In the genomic region with DNA sequence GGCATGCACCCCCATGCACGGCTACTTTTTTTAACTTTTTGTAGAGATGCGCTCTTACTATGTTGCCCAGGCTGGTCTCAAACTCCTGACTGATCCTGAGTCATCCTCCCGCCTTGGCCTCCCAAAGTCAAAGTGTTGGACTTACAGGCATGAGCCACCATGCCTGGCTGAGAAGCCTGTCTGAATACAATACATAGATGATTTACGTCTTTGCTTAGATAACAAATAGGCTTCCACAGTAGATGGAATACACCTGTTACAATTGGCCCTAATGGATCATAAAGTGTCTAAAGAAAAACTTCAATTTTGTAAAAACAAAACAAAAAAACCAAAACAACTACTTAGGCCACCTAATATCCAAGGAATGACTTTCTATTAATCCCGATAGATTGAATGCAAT, we compare ENCODE assay signal across 39 cellular contexts.
"Had no signal": no experiment of that assay in that cellular context is flagged by ENCODE, and none has a peak within 500 bp of the region (broad histone marks: within the 10 kb centered on the region; RNA-seq: fewer than 3 reads in every experiment).

No MANE protein-coding gene starts in this region.

- H3K36me3 Mint-ChIP-seq: activated naive CD4-positive, alpha-beta T cell treated with anti-CD3 and anti-CD28 coated beads, Interleukin-2, amount 10 ng/mL, durations not matched to agents 7 days and 5 days; activated naive CD4-positive, alpha-beta T cell treated with anti-CD3 and anti-CD28 coated beads, Interleukin-2, amount 50 U/mL, for 24 hours; activated naive CD4-positive, alpha-beta T cell treated with anti-CD3 and anti-CD28 coated beads, Interleukin-2, amount 50 U/mL, for 72 hours; activated naive CD8-positive, alpha-beta T cell; activated naive CD8-positive, alpha-beta T cell treated with anti-CD3 and anti-CD28 coated beads for 36 hours; activated naive CD8-positive, alpha-beta T cell treated with anti-CD3 and anti-CD28 coated beads, Interleukin-2, amount 10 ng/mL, durations not matched to agents 7 days and 5 days; brain had no signal

- ATAC-seq: activated naive CD4-positive, alpha-beta T cell treated with anti-CD3 and anti-CD28 coated beads, Interleukin-2, amount 50 U/mL, for 72 hours; activated naive CD8-positive, alpha-beta T cell treated with anti-CD3 and anti-CD28 coated beads, Interleukin-2, amount 50 U/mL, for 24 hours; activated T-cell treated with anti-CD3 and anti-CD28 coated beads, Interleukin-2, amount 50 U/mL, for 4 hours; activated T-cell treated with anti-CD3 and anti-CD28 coated beads, Interleukin-2, amount 50 U/mL, for 72 hours; activated T-helper 17 cell treated with anti-CD3 and anti-CD28 coated beads, Interleukin-2, amount 50 U/mL, for 72 hours; body of pancreas had no signal

- H3K27me3 Mint-ChIP-seq: activated naive CD4-positive, alpha-beta T cell treated with anti-CD3 and anti-CD28 coated beads, Interleukin-2, amount 10 ng/mL, durations not matched to agents 7 days and 5 days; activated naive CD4-positive, alpha-beta T cell treated with anti-CD3 and anti-CD28 coated beads, Interleukin-2, amount 50 U/mL, for 24 hours; activated naive CD8-positive, alpha-beta T cell; activated naive CD8-positive, alpha-beta T cell treated with anti-CD3 and anti-CD28 coated beads for 36 hours; activated T-cell treated with anti-CD3 and anti-CD28 coated beads, Interleukin-2, amount 50 U/mL, for 24 hours; activated T-helper 17 cell treated with anti-CD3 and anti-CD28 coated beads, Interleukin-2, amount 50 U/mL, for 72 hours; brain had no signal

- FAIRE-seq: astrocyte, bronchial epithelial cell had no signal

- H3K27ac ChIP-seq: adrenal gland, ascending aorta, body of pancreas, brain microvascular endothelial cell, breast epithelium, cardiac muscle cell had no signal

- H3K4me1 ChIP-seq: adrenal gland, ascending aorta, body of pancreas, breast epithelium had no signal

- H3K9me3 ChIP-seq: adrenal gland, ascending aorta, body of pancreas, breast epithelium had no signal

- H3K9me3 Mint-ChIP-seq: activated naive CD4-positive, alpha-beta T cell treated with anti-CD3 and anti-CD28 coated beads for 36 hours; activated naive CD4-positive, alpha-beta T cell treated with anti-CD3 and anti-CD28 coated beads, Interleukin-2, amount 10 ng/mL, durations not matched to agents 7 days and 5 days; activated naive CD4-positive, alpha-beta T cell treated with anti-CD3 and anti-CD28 coated beads, Interleukin-2, amount 50 U/mL, for 24 hours; activated naive CD4-positive, alpha-beta T cell treated with anti-CD3 and anti-CD28 coated beads, Interleukin-2, amount 50 U/mL, for 72 hours; activated naive CD8-positive, alpha-beta T cell treated with anti-CD3 and anti-CD28 coated beads for 36 hours; activated naive CD8-positive, alpha-beta T cell treated with anti-CD3 and anti-CD28 coated beads, Interleukin-2, amount 10 ng/mL, durations not matched to agents 7 days and 5 days; activated naive CD8-positive, alpha-beta T cell treated with anti-CD3 and anti-CD28 coated beads, Interleukin-2, amount 50 U/mL, for 24 hours; activated T-cell treated with anti-CD3 and anti-CD28 coated beads, Interleukin-2, amount 50 U/mL, for 24 hours; activated T-cell treated with anti-CD3 and anti-CD28 coated beads, Interleukin-2, amount 50 U/mL, for 4 hours; activated T-cell treated with anti-CD3 and anti-CD28 coated beads, Interleukin-2, amount 50 U/mL, for 72 hours; activated T-helper 17 cell treated with anti-CD3 and anti-CD28 coated beads, Interleukin-2, amount 50 U/mL, for 72 hours; activated T-helper 2 cell treated with anti-CD3 and anti-CD28 coated beads, Interferon-gamma antibody, Interleukin-2, Interleukin-4, amounts not matched to agents 10 μg/mL and 5 μg/mL and 100 μg/mL, durations not matched to agents 14 hours and 24 hours and 36 hours; central memory CD8-positive, alpha-beta T cell had no signal

- H3K4me3 ChIP-seq: adrenal gland, ascending aorta, body of pancreas, breast epithelium, cardiac muscle cell had no signal

- H3K36me3 ChIP-seq: adrenal gland, ascending aorta, brain microvascular endothelial cell, breast epithelium, cardiac muscle cell had no signal

- DNase-seq: activated effector memory CD4-positive, alpha-beta T cell treated with anti-CD3 and anti-CD28 coated beads, Interleukin-2, amount 50 U/mL, for 16 hours; activated effector memory CD4-positive, alpha-beta T cell treated with Interleukin-2 at 50 U/mL for 16 hours; activated gamma-delta T cell; activated gamma-delta T cell treated with Interleukin-2 at 50 U/mL for 16 hours; activated naive CD4-positive, alpha-beta T cell; activated naive CD4-positive, alpha-beta T cell treated with anti-CD3 and anti-CD28 coated beads for 36 hours; activated naive CD4-positive, alpha-beta T cell treated with anti-CD3 and anti-CD28 coated beads, Interleukin-2, amount 10 ng/mL, durations not matched to agents 7 days and 5 days; activated naive CD4-positive, alpha-beta T cell treated with anti-CD3 and anti-CD28 coated beads, Interleukin-2, amount 50 U/mL, for 16 hours; activated naive CD4-positive, alpha-beta T cell treated with Interleukin-2 at 50 U/mL for 16 hours; activated naive CD8-positive, alpha-beta T cell treated with anti-CD3 and anti-CD28 coated beads for 36 hours; activated naive CD8-positive, alpha-beta T cell treated with anti-CD3 and anti-CD28 coated beads, Interleukin-2, amount 10 ng/mL, durations not matched to agents 7 days and 5 days; activated naive CD8-positive, alpha-beta T cell treated with anti-CD3 and anti-CD28 coated beads, Interleukin-2, amount 50 U/mL, for 24 hours; activated T-cell treated with anti-CD3 and anti-CD28 coated beads, Interleukin-2, amount 50 U/mL, for 1 hour; activated T-cell treated with anti-CD3 and anti-CD28 coated beads, Interleukin-2, amount 50 U/mL, for 24 hours; activated T-cell treated with anti-CD3 and anti-CD28 coated beads, Interleukin-2, amount 50 U/mL, for 4 hours; activated T-cell treated with anti-CD3 and anti-CD28 coated beads, Interleukin-2, amount 50 U/mL, for 48 hours; activated T-cell treated with anti-CD3 and anti-CD28 coated beads, Interleukin-2, amount 50 U/mL, for 72 hours; adrenal gland; amniotic stem cell; amygdala; anterior cingulate cortex; aorta; body of pancreas; brain microvascular endothelial cell; caudate nucleus; central memory CD4-positive, alpha-beta T cell; cerebellar nuclear complex had no signal

- H3K4me1 Mint-ChIP-seq: activated naive CD4-positive, alpha-beta T cell treated with anti-CD3 and anti-CD28 coated beads, Interleukin-2, amount 10 ng/mL, durations not matched to agents 7 days and 5 days; activated naive CD4-positive, alpha-beta T cell treated with anti-CD3 and anti-CD28 coated beads, Interleukin-2, amount 50 U/mL, for 24 hours; activated naive CD8-positive, alpha-beta T cell treated with anti-CD3 and anti-CD28 coated beads for 36 hours; activated naive CD8-positive, alpha-beta T cell treated with anti-CD3 and anti-CD28 coated beads, Interleukin-2, amount 10 ng/mL, durations not matched to agents 7 days and 5 days; activated naive CD8-positive, alpha-beta T cell treated with anti-CD3 and anti-CD28 coated beads, Interleukin-2, amount 50 U/mL, for 24 hours; activated T-helper 17 cell treated with anti-CD3 and anti-CD28 coated beads, Interleukin-2, amount 50 U/mL, for 72 hours; brain; central memory CD8-positive, alpha-beta T cell had no signal

- H3K4me3 Mint-ChIP-seq: activated naive CD4-positive, alpha-beta T cell treated with anti-CD3 and anti-CD28 coated beads for 36 hours; activated naive CD4-positive, alpha-beta T cell treated with anti-CD3 and anti-CD28 coated beads, Interleukin-2, amount 10 ng/mL, durations not matched to agents 7 days and 5 days; activated naive CD4-positive, alpha-beta T cell treated with anti-CD3 and anti-CD28 coated beads, Interleukin-2, amount 50 U/mL, for 24 hours; activated naive CD8-positive, alpha-beta T cell; activated naive CD8-positive, alpha-beta T cell treated with anti-CD3 and anti-CD28 coated beads for 36 hours; activated naive CD8-positive, alpha-beta T cell treated with anti-CD3 and anti-CD28 coated beads, Interleukin-2, amount 10 ng/mL, durations not matched to agents 7 days and 5 days; activated naive CD8-positive, alpha-beta T cell treated with anti-CD3 and anti-CD28 coated beads, Interleukin-2, amount 50 U/mL, for 24 hours; activated T-cell treated with anti-CD3 and anti-CD28 coated beads, Interleukin-2, amount 50 U/mL, for 24 hours; activated T-cell treated with anti-CD3 and anti-CD28 coated beads, Interleukin-2, amount 50 U/mL, for 4 hours; activated T-cell treated with anti-CD3 and anti-CD28 coated beads, Interleukin-2, amount 50 U/mL, for 72 hours; activated T-helper 17 cell treated with anti-CD3 and anti-CD28 coated beads, Interleukin-2, amount 50 U/mL, for 72 hours; brain; central memory CD8-positive, alpha-beta T cell had no signal

- H3K27me3 ChIP-seq: adrenal gland, ascending aorta, body of pancreas, brain microvascular endothelial cell, breast epithelium, cardiac muscle cell had no signal

- H3K27ac Mint-ChIP-seq: activated naive CD4-positive, alpha-beta T cell treated with anti-CD3 and anti-CD28 coated beads for 36 hours; activated naive CD4-positive, alpha-beta T cell treated with anti-CD3 and anti-CD28 coated beads, Interleukin-2, amount 10 ng/mL, durations not matched to agents 7 days and 5 days; activated naive CD4-positive, alpha-beta T cell treated with anti-CD3 and anti-CD28 coated beads, Interleukin-2, amount 50 U/mL, for 24 hours; activated naive CD4-positive, alpha-beta T cell treated with anti-CD3 and anti-CD28 coated beads, Interleukin-2, amount 50 U/mL, for 72 hours; activated naive CD8-positive, alpha-beta T cell; activated naive CD8-positive, alpha-beta T cell treated with anti-CD3 and anti-CD28 coated beads for 36 hours; activated naive CD8-positive, alpha-beta T cell treated with anti-CD3 and anti-CD28 coated beads, Interleukin-2, amount 10 ng/mL, durations not matched to agents 7 days and 5 days; activated naive CD8-positive, alpha-beta T cell treated with anti-CD3 and anti-CD28 coated beads, Interleukin-2, amount 50 U/mL, for 24 hours; activated T-cell treated with anti-CD3 and anti-CD28 coated beads, Interleukin-2, amount 50 U/mL, for 24 hours; activated T-cell treated with anti-CD3 and anti-CD28 coated beads, Interleukin-2, amount 50 U/mL, for 72 hours; activated T-helper 17 cell treated with anti-CD3 and anti-CD28 coated beads, Interleukin-2, amount 50 U/mL, for 72 hours; activated T-helper 2 cell treated with anti-CD3 and anti-CD28 coated beads, Interferon-gamma antibody, Interleukin-2, Interleukin-4, amounts not matched to agents 10 μg/mL and 5 μg/mL and 100 μg/mL, durations not matched to agents 14 hours and 24 hours and 36 hours; brain had no signal
